8 cellular contexts compared by ENCODE assay signal in genomic region chr17:27455569-27455913, GRCh38. TPM values are rescaled to one million over a fixed set of nuclear protein-coding genes. Genes with fewer than 3 reads are reported as not detected.
DNase-seq lines count a peak whose midpoint lies in the region; ATAC-seq and TF ChIP-seq lines count a peak whose summit lies in the region.

No MANE protein-coding gene starts in this region.

- TF ChIP-seq CTCF in NB4 (IDR thresholded peaks at IDR 0.05; ENCODE audit: low read depth, low read length) (no peak), neural crest cell (conservative IDR thresholded peaks at IDR 0.05) (no peak)

- H3K36me3 Mint-ChIP-seq in neural crest cell (ENCODE audit: low read depth) = no peaks in the 10 kb centered on the region

- TF ChIP-seq POLR2A in NB4 (IDR thresholded peaks at IDR 0.05; ENCODE audit: extremely low read depth, insufficient read length) = no peak

- peaks cover 8 to 27% (median 24%) of the 10 kb centered on the region in 11 experiments; a peak in 20 of 22 replicates for H3K27me3 ChIP-seq in BLaER1 treated with 17β-estradiol and CSF1 and Interleukin-3, amounts not matched to agents 10 nM and 100 nM
- peaks cover 0 to 7% of the 10 kb centered on the region in 2 donors for H3K27me3 ChIP-seq in duodenal mucosa (ENCODE audit: control insufficient read depth in 1 of 2, insufficient read depth in 2 of 2, low read length in 2 of 2)

- no peak overlapping the region for H3K27ac ChIP-seq in BLaER1 treated with 17β-estradiol and CSF1 and Interleukin-3, amounts not matched to agents 10 nM and 100 nM
- no peak overlapping the region for H3K27ac ChIP-seq in duodenal mucosa (ENCODE audit: low read depth, low read length)

- H3K27me3 Mint-ChIP-seq in neural crest cell (ENCODE audit: low read depth) = peaks cover 13% of the 10 kb centered on the region

- H3K4me2 ChIP-seq in BLaER1 treated with 17β-estradiol and CSF1 and Interleukin-3, amounts not matched to agents 10 nM and 100 nM = peak overlapping the region; percentile 86 to 98 (median 93)

- H3K4me1 Mint-ChIP-seq in neural crest cell = peaks cover 31% of the 10 kb centered on the region

- H4K20me1 ChIP-seq in BLaER1 treated with 17β-estradiol and CSF1 and Interleukin-3, amounts not matched to agents 10 nM and 100 nM = peaks cover 23 to 40% (median 30%) of the 10 kb centered on the region in 11 experiments; a peak in 17 of 22 replicates

- H3K9ac ChIP-seq in BLaER1 treated with 17β-estradiol and CSF1 and Interleukin-3, amounts not matched to agents 10 nM and 100 nM = peak overlapping the region in 9 of 11 experiments; percentile 71 to 86 (median 82); a peak in 12 of 22 replicates
- peak overlapping the region; percentile 3 to 10 for H3K9ac ChIP-seq in duodenal mucosa (ENCODE audit: low read depth in 1 of 2, low read length in 2 of 2)

- H3K36me3 ChIP-seq in BLaER1 treated with 17β-estradiol and CSF1 and Interleukin-3, amounts not matched to agents 10 nM and 100 nM = peaks cover 0 to 3% (median 0%) of the 10 kb centered on the region in 11 experiments; a peak in 1 of 22 replicates
- no peaks in the 10 kb centered on the region for H3K36me3 ChIP-seq in duodenal mucosa (ENCODE audit: control insufficient read depth in 1 of 2, insufficient read depth in 2 of 2, low read length in 2 of 2)

- H3K4me1 ChIP-seq in BLaER1 treated with 17β-estradiol and CSF1 and Interleukin-3, amounts not matched to agents 10 nM and 100 nM = peaks cover 28 to 38% (median 33%) of the 10 kb centered on the region in 10 experiments
- H3K4me1 ChIP-seq in duodenal mucosa (ENCODE audit: control insufficient read depth in 1 of 2, insufficient read depth in 2 of 2, low read length in 2 of 2) = peaks cover 19 to 25% of the 10 kb centered on the region in 2 donors

- no peaks in the 10 kb centered on the region for H3K9me3 Mint-ChIP-seq in neural crest cell

- DNase-seq in NB4 (ENCODE audit: low read depth) = no peak
- DNase-seq in neural crest cell (ENCODE audit: low read depth, low spot score) = no peak
- no peak for DNase-seq in stimulated activated CD4-positive, alpha-beta T cell treated with anti-CD3 and anti-CD28 coated beads, Interleukin-4, amount 100 ng/mL, for 24 hours
- no peak for DNase-seq in NCI-H1048 (lab: John Stamatoyannopoulos, UW)
- DNase-seq in midbrain (lab: John Stamatoyannopoulos, UW) = no peak

- no peaks in the 10 kb centered on the region for H3K9me3 ChIP-seq in BLaER1 treated with 17β-estradiol and CSF1 and Interleukin-3, amounts not matched to agents 10 nM and 100 nM (replicated peaks in 1 of 11)
- no peaks in the 10 kb centered on the region for H3K9me3 ChIP-seq in duodenal mucosa (ENCODE audit: control insufficient read depth in 1 of 2, low read length in 2 of 2)

- H3K4me3 ChIP-seq in BLaER1 treated with 17β-estradiol and CSF1 and Interleukin-3, amounts not matched to agents 10 nM and 100 nM = peak overlapping the region; percentile 80 to 92 (median 87)
- H3K4me3 ChIP-seq in NB4 (ENCODE audit: low read depth, low read length) (peak overlapping the region; percentile 47), duodenal mucosa (ENCODE audit: low read depth in 1 of 2, low read length in 2 of 2) (peak overlapping the region; percentile 68 to 73)

- peak overlapping the region; percentile 8 for H3K27ac Mint-ChIP-seq in neural crest cell (ENCODE audit: unreplicated experiment)

- H3K4me3 Mint-ChIP-seq in neural crest cell = peak overlapping the region; percentile 81

- no peak for ATAC-seq in GM21447 (IDR thresholded peaks at IDR 0.05; ENCODE audit: unreplicated experiment)

RNA-seq across cellular contexts. Expression of gene KSR1, which starts 0.7 kb away (rescaled TPM):
- 27.8 and 28.0 TPM in 2 replicates for total RNA-seq in neural crest cell
